In the genomic region with DNA sequence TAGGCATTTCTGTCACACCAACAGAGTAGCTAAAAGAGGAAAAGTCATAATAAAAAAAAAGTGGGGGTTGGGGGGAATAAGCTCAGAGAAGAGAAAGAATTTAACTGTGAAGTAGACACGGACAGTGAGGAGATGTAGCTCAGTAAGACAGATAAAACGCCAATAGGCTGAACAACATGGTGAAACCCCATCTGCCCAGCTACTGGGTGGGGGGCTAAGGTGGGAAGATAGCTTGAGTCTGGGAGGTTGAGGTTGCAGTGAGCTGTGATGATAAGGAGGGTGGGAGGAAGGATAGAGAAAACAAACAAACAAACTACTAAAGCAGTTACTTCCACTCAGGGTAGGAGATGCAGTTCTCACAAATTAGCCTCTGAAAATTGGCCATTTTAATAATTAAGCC, we compare ENCODE assay signal across 23 cellular contexts.
"Had no signal": no experiment of that assay in that cellular context is flagged by ENCODE, and none has a peak within 500 bp of the region (broad histone marks: within the 10 kb centered on the region; RNA-seq: fewer than 3 reads in every experiment).

No MANE protein-coding gene starts in this region.

- H3K27me3 Mint-ChIP-seq: memory B cell; stimulated activated naive CD8-positive, alpha-beta T cell treated with anti-CD3 and anti-CD28 coated beads, Interleukin-15, Interleukin-2, amounts not matched to agents 100 ng/mL and 50 ng/mL, for 24 hours had no signal

- H3K27me3 ChIP-seq: dorsolateral prefrontal cortex, esophagus muscularis mucosa, gastrocnemius medialis, right lobe of liver, tibial artery, upper lobe of right lung, vagina had no signal

- H3K27ac ChIP-seq: dorsolateral prefrontal cortex, esophagus muscularis mucosa, gastrocnemius medialis, left ventricle myocardium inferior, lower lobe of right lung, parathyroid adenoma, prostate gland, right lobe of liver, tibial artery, upper lobe of right lung, vagina had no signal

- H2AFZ ChIP-seq: parathyroid adenoma had no signal

- H3K4me3 ChIP-seq: dorsolateral prefrontal cortex, esophagus muscularis mucosa, gastrocnemius medialis, left ventricle myocardium inferior, lower lobe of right lung, prostate gland, right lobe of liver, tibial artery, upper lobe of right lung, vagina had no signal

- H3K9me3 ChIP-seq: esophagus muscularis mucosa, gastrocnemius medialis, left ventricle myocardium inferior, lower lobe of right lung, prostate gland, right lobe of liver, tibial artery, upper lobe of right lung, vagina had no signal

- H3K9me3 Mint-ChIP-seq: immature natural killer cell; memory B cell; nephron; stimulated activated effector memory CD8-positive, alpha-beta T cell treated with anti-CD3 and anti-CD28 coated beads, Interleukin-12 subunit alpha, Interleukin-12 subunit beta, amount 100 ng/mL, for 72 hours; stimulated activated naive CD8-positive, alpha-beta T cell treated with anti-CD3 and anti-CD28 coated beads, Interleukin-15, Interleukin-2, amounts not matched to agents 100 ng/mL and 50 ng/mL, for 24 hours had no signal

- ATAC-seq: gastrocnemius medialis; left cardiac atrium; lower lobe of right lung; right lobe of liver; stimulated activated effector memory CD8-positive, alpha-beta T cell treated with anti-CD3 and anti-CD28 coated beads, Interleukin-12 subunit alpha, Interleukin-12 subunit beta, amount 100 ng/mL, for 72 hours; upper lobe of right lung had no signal

- H3K4me1 Mint-ChIP-seq: nephron had no signal

- H3K36me3 Mint-ChIP-seq: immature natural killer cell; memory B cell; stimulated activated effector memory CD8-positive, alpha-beta T cell treated with anti-CD3 and anti-CD28 coated beads, Interleukin-12 subunit alpha, Interleukin-12 subunit beta, amount 100 ng/mL, for 72 hours had no signal

- H3K9ac ChIP-seq: parathyroid adenoma had no signal

- H3K36me3 ChIP-seq: esophagus muscularis mucosa, gastrocnemius medialis, left ventricle myocardium inferior, lower lobe of right lung, prostate gland, right lobe of liver, tibial artery, upper lobe of right lung, vagina had no signal

- H3K4me3 Mint-ChIP-seq: immature natural killer cell; memory B cell; nephron; stimulated activated effector memory CD8-positive, alpha-beta T cell treated with anti-CD3 and anti-CD28 coated beads, Interleukin-12 subunit alpha, Interleukin-12 subunit beta, amount 100 ng/mL, for 72 hours; stimulated activated naive CD8-positive, alpha-beta T cell treated with anti-CD3 and anti-CD28 coated beads, Interleukin-15, Interleukin-2, amounts not matched to agents 100 ng/mL and 50 ng/mL, for 24 hours had no signal

- H3K27ac Mint-ChIP-seq: memory B cell; nephron; stimulated activated effector memory CD8-positive, alpha-beta T cell treated with anti-CD3 and anti-CD28 coated beads, Interleukin-12 subunit alpha, Interleukin-12 subunit beta, amount 100 ng/mL, for 72 hours; stimulated activated naive CD8-positive, alpha-beta T cell treated with anti-CD3 and anti-CD28 coated beads, Interleukin-15, Interleukin-2, amounts not matched to agents 100 ng/mL and 50 ng/mL, for 24 hours had no signal

- DNase-seq: cortex of kidney; dorsolateral prefrontal cortex; effector CD8-positive, alpha-beta T cell; gastrocnemius medialis; immature natural killer cell; left cardiac atrium; left ventricle myocardium inferior; lower lobe of right lung; midbrain; retina; right lobe of liver; stimulated activated CD4-positive, alpha-beta T cell treated with anti-CD3 and anti-CD28 coated beads, Interleukin-4, amount 100 ng/mL, for 1 hour; stimulated activated CD8-positive, alpha-beta memory T cell treated with anti-CD3 and anti-CD28 coated beads, Interleukin-4, amount 100 ng/mL, for 48 hours; tibial artery; upper lobe of right lung had no signal

- H3K4me1 ChIP-seq: lower lobe of right lung, parathyroid adenoma, prostate gland, right lobe of liver, upper lobe of right lung had no signal
